ENCODE assay signal across 28 cellular contexts in genomic region chr5:178346607-178347334, GRCh38.
DNase-seq lines count a peak whose midpoint lies in the region; FAIRE-seq and TF ChIP-seq lines count a peak whose summit lies in the region.
"Had no signal": no experiment of that assay in that cellular context is flagged by ENCODE, and none has a peak within 500 bp of the region (broad histone marks: within the 10 kb centered on the region; RNA-seq: fewer than 3 reads in every experiment).

No MANE protein-coding gene starts in this region.

- no peak for FAIRE-seq in D721Med (lab: Jason Lieb, UNC)

- no peaks in the 10 kb centered on the region for H3K36me3 Mint-ChIP-seq in type B pancreatic cell
- H3K36me3 Mint-ChIP-seq: immature natural killer cell had no signal

- DNase-seq in inferior parietal cortex (ENCODE audit: extremely low spot score) (peak; percentile 65), nucleus accumbens (lab: John Stamatoyannopoulos, UW) (peak in 38 of 56 donors; percentile 5 to 75 (median 40)), type B pancreatic cell (ENCODE audit: extremely low spot score, unreplicated experiment) (no peak), brain microvascular endothelial cell (no peak), D721Med (ENCODE audit: insufficient read length, low spot score) (no peak)
- no peak for DNase-seq in NK-92 treated with Interleukin-12 subunit alpha and Interleukin-12 subunit beta, amount 100 ng/mL, for 24 hours (lab: John Stamatoyannopoulos, UW)
- DNase-seq: activated CD4-positive, alpha-beta T cell treated with anti-CD3 and anti-CD28 coated beads, Interleukin-2, amount 10 ng/mL, durations not matched to agents 24 days and 14 days; activated T-cell treated with anti-CD3 and anti-CD28 coated beads, Interleukin-2, amount 50 U/mL, for 4 hours; colonic mucosa; DMS53; effector memory CD8-positive, alpha-beta T cell; foreskin fibroblast; H9; immature natural killer cell; IMR-90; left ventricle myocardium inferior; NCI-H1092; NCI-H1694 treated with DMSO at 0.1 percent for 48 hours; NCI-H510A; nephron progenitor cell; OCI-M1; stimulated activated naive CD8-positive, alpha-beta T cell treated with anti-CD3 and anti-CD28 coated beads, Interleukin-15, Interleukin-2, amounts not matched to agents 100 U/mL and 50 U/mL, for 24 hours; T-helper 2 cell; tibial artery; WERI-Rb-1 had no signal

- H3K27ac ChIP-seq in angular gyrus (ENCODE audit: low read depth, low read length): peak overlapping the region; percentile 94
- H3K27ac ChIP-seq in brain microvascular endothelial cell: no peak overlapping the region
- H3K27ac ChIP-seq: BLaER1 treated with 17β-estradiol and CSF1 and Interleukin-3, amounts not matched to agents 10 nM and 100 nM; breast epithelium; colonic mucosa; left ventricle myocardium inferior; tibial artery; WERI-Rb-1 had no signal

- H3K4me1 Mint-ChIP-seq in type B pancreatic cell (ENCODE audit: unreplicated experiment): peaks cover 56% of the 10 kb centered on the region
- H3K4me1 Mint-ChIP-seq: activated CD4-positive, alpha-beta T cell treated with anti-CD3 and anti-CD28 coated beads, Interleukin-2, amount 10 ng/mL, durations not matched to agents 24 days and 14 days; immature natural killer cell had no signal

- no peaks in the 10 kb centered on the region for H3K36me3 ChIP-seq in brain microvascular endothelial cell (replicated peaks)
- H3K36me3 ChIP-seq: BLaER1 treated with 17β-estradiol and CSF1 and Interleukin-3, amounts not matched to agents 10 nM and 100 nM; breast epithelium; colonic mucosa; left ventricle myocardium inferior; tibial artery; WERI-Rb-1 had no signal

- no peak overlapping the region for H3K4me3 ChIP-seq in brain microvascular endothelial cell (ENCODE audit: low read depth, low read length)
- H3K4me3 ChIP-seq: BLaER1 treated with 17β-estradiol and CSF1 and Interleukin-3, amounts not matched to agents 10 nM and 100 nM; breast epithelium; colonic mucosa; left ventricle myocardium inferior; tibial artery had no signal

- no peak for TF ChIP-seq CTCF in type B pancreatic cell (conservative IDR thresholded peaks at IDR 0.05)
- no peak for TF ChIP-seq CTCF in brain microvascular endothelial cell (IDR thresholded peaks at IDR 0.05; ENCODE audit: low read depth, low read length, missing control alignments)
- TF ChIP-seq CTCF in D721Med (IDR thresholded peaks at IDR 0.05; ENCODE audit: insufficient read depth, missing control alignments): no peak

- H3K27me3 Mint-ChIP-seq in type B pancreatic cell: peaks cover 7% of the 10 kb centered on the region

- in situ Hi-C loops in brain microvascular endothelial cell (cut with HindIII; ENCODE audit: low pct_ligation_motif_present, low sequenced_read_pairs): no loop called here

- H3K4me3 Mint-ChIP-seq in type B pancreatic cell: peak overlapping the region; percentile 33
- H3K4me3 Mint-ChIP-seq: activated CD4-positive, alpha-beta T cell treated with anti-CD3 and anti-CD28 coated beads, Interleukin-2, amount 10 ng/mL, durations not matched to agents 24 days and 14 days; activated T-cell treated with anti-CD3 and anti-CD28 coated beads, Interleukin-2, amount 50 U/mL, for 4 hours; effector memory CD8-positive, alpha-beta T cell; H9; immature natural killer cell; nephron progenitor cell had no signal

- no peaks in the 10 kb centered on the region for H3K27me3 ChIP-seq in brain microvascular endothelial cell (replicated peaks)
- H3K27me3 ChIP-seq: colonic mucosa had no signal

- H3K27ac Mint-ChIP-seq in type B pancreatic cell: no peak overlapping the region
- H3K27ac Mint-ChIP-seq: activated CD4-positive, alpha-beta T cell treated with anti-CD3 and anti-CD28 coated beads, Interleukin-2, amount 10 ng/mL, durations not matched to agents 24 days and 14 days; effector memory CD8-positive, alpha-beta T cell; H9; immature natural killer cell; nephron progenitor cell had no signal

- H3K9me3 Mint-ChIP-seq in type B pancreatic cell: no peaks in the 10 kb centered on the region
- H3K9me3 Mint-ChIP-seq: activated CD4-positive, alpha-beta T cell treated with anti-CD3 and anti-CD28 coated beads, Interleukin-2, amount 10 ng/mL, durations not matched to agents 24 days and 14 days; activated T-cell treated with anti-CD3 and anti-CD28 coated beads, Interleukin-2, amount 50 U/mL, for 4 hours; effector memory CD8-positive, alpha-beta T cell; H9; immature natural killer cell had no signal

Comparison
In these comparisons a context has a peak if more than half of its experiments do, and no peak if none do; other contexts are left out.
1. DNase-seq: peak in inferior parietal cortex (single experiment) and nucleus accumbens (38 of 56); none in type B pancreatic cell (single experiment), NK-92 treated with Interleukin-12 subunit alpha and Interleukin-12 subunit beta, amount 100 ng/mL, for 24 hours (single experiment), brain microvascular endothelial cell (single experiment) and D721Med (single experiment).